Comparison of ENCODE assay signal across 1 cellular context in the genomic region with DNA sequence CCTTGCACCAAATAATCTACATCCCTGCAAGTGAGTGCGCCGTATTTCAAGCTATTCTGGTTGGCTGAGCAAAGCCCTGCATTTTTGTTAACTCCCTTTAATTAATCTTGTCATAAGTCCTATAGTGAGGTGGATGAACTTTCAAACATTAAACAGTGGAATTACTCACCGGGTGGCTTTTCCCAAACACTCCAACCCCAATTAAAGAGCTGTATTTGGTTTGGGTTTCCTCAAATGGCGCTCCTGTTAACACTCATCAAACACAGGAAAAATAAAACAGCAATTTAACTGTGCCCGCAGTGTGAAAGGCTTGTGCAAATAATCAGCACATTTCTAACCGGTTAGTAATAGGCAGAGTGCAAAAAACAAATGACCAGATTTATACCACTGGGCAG.
TF ChIP-seq lines count a peak whose summit lies in the region.

No MANE protein-coding gene starts in this region.

TF ChIP-seq in HEK293, 187 proteins besides CTCF, POLR2A, EP300 and RAD21 (continued from another document):
- TF ChIP-seq, protein P1, sequence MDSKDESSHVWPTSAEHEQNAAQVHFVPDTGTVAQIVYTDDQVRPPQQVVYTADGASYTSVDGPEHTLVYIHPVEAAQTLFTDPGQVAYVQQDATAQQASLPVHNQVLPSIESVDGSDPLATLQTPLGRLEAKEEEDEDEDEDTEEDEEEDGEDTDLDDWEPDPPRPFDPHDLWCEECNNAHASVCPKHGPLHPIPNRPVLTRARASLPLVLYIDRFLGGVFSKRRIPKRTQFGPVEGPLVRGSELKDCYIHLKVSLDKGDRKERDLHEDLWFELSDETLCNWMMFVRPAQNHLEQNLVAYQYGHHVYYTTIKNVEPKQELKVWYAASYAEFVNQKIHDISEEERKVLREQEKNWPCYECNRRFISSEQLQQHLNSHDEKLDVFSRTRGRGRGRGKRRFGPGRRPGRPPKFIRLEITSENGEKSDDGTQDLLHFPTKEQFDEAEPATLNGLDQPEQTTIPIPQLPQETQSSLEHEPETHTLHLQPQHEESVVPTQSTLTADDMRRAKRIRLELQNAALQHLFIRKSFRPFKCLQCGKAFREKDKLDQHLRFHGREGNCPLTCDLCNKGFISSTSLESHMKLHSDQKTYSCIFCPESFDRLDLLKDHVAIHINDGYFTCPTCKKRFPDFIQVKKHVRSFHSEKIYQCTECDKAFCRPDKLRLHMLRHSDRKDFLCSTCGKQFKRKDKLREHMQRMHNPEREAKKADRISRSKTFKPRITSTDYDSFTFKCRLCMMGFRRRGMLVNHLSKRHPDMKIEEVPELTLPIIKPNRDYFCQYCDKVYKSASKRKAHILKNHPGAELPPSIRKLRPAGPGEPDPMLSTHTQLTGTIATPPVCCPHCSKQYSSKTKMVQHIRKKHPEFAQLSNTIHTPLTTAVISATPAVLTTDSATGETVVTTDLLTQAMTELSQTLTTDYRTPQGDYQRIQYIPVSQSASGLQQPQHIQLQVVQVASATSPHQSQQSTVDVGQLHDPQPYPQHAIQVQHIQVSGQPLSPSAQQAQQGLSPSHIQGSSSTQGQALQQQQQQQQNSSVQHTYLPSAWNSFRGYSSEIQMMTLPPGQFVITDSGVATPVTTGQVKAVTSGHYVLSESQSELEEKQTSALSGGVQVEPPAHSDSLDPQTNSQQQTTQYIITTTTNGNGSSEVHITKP (tag by site-specific recombination; IDR thresholded peaks at IDR 0.05): 0 out of 2 replicates have a peak, but pooled peaks have one; percentile 12
- TF ChIP-seq, protein P2, sequence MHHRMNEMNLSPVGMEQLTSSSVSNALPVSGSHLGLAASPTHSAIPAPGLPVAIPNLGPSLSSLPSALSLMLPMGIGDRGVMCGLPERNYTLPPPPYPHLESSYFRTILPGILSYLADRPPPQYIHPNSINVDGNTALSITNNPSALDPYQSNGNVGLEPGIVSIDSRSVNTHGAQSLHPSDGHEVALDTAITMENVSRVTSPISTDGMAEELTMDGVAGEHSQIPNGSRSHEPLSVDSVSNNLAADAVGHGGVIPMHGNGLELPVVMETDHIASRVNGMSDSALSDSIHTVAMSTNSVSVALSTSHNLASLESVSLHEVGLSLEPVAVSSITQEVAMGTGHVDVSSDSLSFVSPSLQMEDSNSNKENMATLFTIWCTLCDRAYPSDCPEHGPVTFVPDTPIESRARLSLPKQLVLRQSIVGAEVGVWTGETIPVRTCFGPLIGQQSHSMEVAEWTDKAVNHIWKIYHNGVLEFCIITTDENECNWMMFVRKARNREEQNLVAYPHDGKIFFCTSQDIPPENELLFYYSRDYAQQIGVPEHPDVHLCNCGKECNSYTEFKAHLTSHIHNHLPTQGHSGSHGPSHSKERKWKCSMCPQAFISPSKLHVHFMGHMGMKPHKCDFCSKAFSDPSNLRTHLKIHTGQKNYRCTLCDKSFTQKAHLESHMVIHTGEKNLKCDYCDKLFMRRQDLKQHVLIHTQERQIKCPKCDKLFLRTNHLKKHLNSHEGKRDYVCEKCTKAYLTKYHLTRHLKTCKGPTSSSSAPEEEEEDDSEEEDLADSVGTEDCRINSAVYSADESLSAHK (tag by site-specific recombination; IDR thresholded peaks at IDR 0.05): peak; percentile 86
- TF ChIP-seq ZNF558 (tag by site-specific recombination; IDR thresholded peaks at IDR 0.05): no peak
- TF ChIP-seq ZNF548 (tag by site-specific recombination; IDR thresholded peaks at IDR 0.05): no peak
- peak; percentile 78 for TF ChIP-seq ZIC2 (tag by site-specific recombination; IDR thresholded peaks at IDR 0.05)
- TF ChIP-seq GLIS1 (tag by site-specific recombination; IDR thresholded peaks at IDR 0.05): peak; percentile 78
- TF ChIP-seq, protein P3, sequence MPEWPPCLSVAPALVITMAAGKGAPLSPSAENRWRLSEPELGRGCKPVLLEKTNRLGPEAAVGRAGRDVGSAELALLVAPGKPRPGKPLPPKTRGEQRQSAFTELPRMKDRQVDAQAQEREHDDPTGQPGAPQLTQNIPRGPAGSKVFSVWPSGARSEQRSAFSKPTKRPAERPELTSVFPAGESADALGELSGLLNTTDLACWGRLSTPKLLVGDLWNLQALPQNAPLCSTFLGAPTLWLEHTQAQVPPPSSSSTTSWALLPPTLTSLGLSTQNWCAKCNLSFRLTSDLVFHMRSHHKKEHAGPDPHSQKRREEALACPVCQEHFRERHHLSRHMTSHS (tag by site-specific recombination; IDR thresholded peaks at IDR 0.05): peak; percentile 93
- no peak for TF ChIP-seq ZNF664 (tag by site-specific recombination; IDR thresholded peaks at IDR 0.05)
- TF ChIP-seq KLF9 (tag by site-specific recombination; IDR thresholded peaks at IDR 0.05; ENCODE audit: low read depth): no peak; the same call in 1 of the 2 replicates
- peak; percentile 77 for TF ChIP-seq ZBTB7A (tag by site-specific recombination; IDR thresholded peaks at IDR 0.05; ENCODE audit: low read depth)
- TF ChIP-seq, protein P4, sequence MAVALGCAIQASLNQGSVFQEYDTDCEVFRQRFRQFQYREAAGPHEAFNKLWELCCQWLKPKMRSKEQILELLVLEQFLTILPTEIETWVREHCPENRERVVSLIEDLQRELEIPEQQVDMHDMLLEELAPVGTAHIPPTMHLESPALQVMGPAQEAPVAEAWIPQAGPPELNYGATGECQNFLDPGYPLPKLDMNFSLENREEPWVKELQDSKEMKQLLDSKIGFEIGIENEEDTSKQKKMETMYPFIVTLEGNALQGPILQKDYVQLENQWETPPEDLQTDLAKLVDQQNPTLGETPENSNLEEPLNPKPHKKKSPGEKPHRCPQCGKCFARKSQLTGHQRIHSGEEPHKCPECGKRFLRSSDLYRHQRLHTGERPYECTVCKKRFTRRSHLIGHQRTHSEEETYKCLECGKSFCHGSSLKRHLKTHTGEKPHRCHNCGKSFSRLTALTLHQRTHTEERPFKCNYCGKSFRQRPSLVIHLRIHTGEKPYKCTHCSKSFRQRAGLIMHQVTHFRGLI (tag by site-specific recombination; IDR thresholded peaks at IDR 0.05): peak; percentile 65; the same call in 1 of the 2 replicates
- peak; percentile 71 for TF ChIP-seq ZNF843 (tag by site-specific recombination; IDR thresholded peaks at IDR 0.05)
- TF ChIP-seq ZNF707 (tag by site-specific recombination; IDR thresholded peaks at IDR 0.05): no peak
- no peak for TF ChIP-seq ZNF560 (tag by site-specific recombination; IDR thresholded peaks at IDR 0.05; ENCODE audit: borderline replicate concordance)
- TF ChIP-seq MYNN (tag by site-specific recombination; IDR thresholded peaks at IDR 0.05; ENCODE audit: borderline replicate concordance): 0 out of 2 replicates have a peak, but pooled peaks have one; percentile 30
- TF ChIP-seq WT1 (tag by site-specific recombination; IDR thresholded peaks at IDR 0.05): peak; percentile 95
- peak; percentile 91 for TF ChIP-seq OSR2 (tag by site-specific recombination; IDR thresholded peaks at IDR 0.05)
- TF ChIP-seq, protein P5, sequence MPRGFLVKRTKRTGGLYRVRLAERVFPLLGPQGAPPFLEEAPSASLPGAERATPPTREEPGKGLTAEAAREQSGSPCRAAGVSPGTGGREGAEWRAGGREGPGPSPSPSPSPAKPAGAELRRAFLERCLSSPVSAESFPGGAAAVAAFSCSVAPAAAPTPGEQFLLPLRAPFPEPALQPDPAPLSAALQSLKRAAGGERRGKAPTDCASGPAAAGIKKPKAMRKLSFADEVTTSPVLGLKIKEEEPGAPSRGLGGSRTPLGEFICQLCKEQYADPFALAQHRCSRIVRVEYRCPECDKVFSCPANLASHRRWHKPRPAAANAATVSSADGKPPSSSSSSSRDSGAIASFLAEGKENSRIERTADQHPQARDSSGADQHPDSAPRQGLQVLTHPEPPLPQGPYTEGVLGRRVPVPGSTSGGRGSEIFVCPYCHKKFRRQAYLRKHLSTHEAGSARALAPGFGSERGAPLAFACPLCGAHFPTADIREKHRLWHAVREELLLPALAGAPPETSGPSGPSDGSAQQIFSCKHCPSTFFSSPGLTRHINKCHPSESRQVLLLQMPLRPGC (tag by site-specific recombination; IDR thresholded peaks at IDR 0.05): peak; percentile 85
- TF ChIP-seq BCL11A (tag by site-specific recombination; IDR thresholded peaks at IDR 0.05; ENCODE audit: low read depth): peak; percentile 70
- TF ChIP-seq ZFHX2 (tag by site-specific recombination; conservative IDR thresholded peaks at IDR 0.05): no peak
- no peak; the same call in 1 of the 2 replicates for TF ChIP-seq ZNF2 (tag by site-specific recombination; IDR thresholded peaks at IDR 0.05)
- TF ChIP-seq ZNF174 (tag by site-specific recombination; IDR thresholded peaks at IDR 0.05): no peak
- TF ChIP-seq, protein P6, sequence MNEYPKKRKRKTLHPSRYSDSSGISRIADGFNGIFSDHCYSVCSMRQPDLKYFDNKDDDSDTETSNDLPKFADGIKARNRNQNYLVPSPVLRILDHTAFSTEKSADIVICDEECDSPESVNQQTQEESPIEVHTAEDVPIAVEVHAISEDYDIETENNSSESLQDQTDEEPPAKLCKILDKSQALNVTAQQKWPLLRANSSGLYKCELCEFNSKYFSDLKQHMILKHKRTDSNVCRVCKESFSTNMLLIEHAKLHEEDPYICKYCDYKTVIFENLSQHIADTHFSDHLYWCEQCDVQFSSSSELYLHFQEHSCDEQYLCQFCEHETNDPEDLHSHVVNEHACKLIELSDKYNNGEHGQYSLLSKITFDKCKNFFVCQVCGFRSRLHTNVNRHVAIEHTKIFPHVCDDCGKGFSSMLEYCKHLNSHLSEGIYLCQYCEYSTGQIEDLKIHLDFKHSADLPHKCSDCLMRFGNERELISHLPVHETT (tag by site-specific recombination; IDR thresholded peaks at IDR 0.05): peak; percentile 65; the same call in 1 of the 2 replicates
- TF ChIP-seq ZNF121 (tag by site-specific recombination; IDR thresholded peaks at IDR 0.05): no peak
- TF ChIP-seq OVOL3 (tag by site-specific recombination; IDR thresholded peaks at IDR 0.05): peak; percentile 87; the same call in 1 of the 2 replicates
- no peak for TF ChIP-seq TCF7L2 (IDR thresholded peaks at IDR 0.05; ENCODE audit: borderline replicate concordance, low read depth, low read length)
- TF ChIP-seq SP2 (tag by site-specific recombination; IDR thresholded peaks at IDR 0.05): no peak; the same call in none of the 2 replicates
- no peak for TF ChIP-seq ZNF37A (tag by site-specific recombination; IDR thresholded peaks at IDR 0.05)
- no peak for TF ChIP-seq ZNF426 (tag by site-specific recombination; IDR thresholded peaks at IDR 0.05)
- peak; percentile 49; the same call in 1 of the 2 replicates for TF ChIP-seq ZNF391 (tag by site-specific recombination; IDR thresholded peaks at IDR 0.05; ENCODE audit: borderline replicate concordance, low read depth)
- TF ChIP-seq, protein P7, sequence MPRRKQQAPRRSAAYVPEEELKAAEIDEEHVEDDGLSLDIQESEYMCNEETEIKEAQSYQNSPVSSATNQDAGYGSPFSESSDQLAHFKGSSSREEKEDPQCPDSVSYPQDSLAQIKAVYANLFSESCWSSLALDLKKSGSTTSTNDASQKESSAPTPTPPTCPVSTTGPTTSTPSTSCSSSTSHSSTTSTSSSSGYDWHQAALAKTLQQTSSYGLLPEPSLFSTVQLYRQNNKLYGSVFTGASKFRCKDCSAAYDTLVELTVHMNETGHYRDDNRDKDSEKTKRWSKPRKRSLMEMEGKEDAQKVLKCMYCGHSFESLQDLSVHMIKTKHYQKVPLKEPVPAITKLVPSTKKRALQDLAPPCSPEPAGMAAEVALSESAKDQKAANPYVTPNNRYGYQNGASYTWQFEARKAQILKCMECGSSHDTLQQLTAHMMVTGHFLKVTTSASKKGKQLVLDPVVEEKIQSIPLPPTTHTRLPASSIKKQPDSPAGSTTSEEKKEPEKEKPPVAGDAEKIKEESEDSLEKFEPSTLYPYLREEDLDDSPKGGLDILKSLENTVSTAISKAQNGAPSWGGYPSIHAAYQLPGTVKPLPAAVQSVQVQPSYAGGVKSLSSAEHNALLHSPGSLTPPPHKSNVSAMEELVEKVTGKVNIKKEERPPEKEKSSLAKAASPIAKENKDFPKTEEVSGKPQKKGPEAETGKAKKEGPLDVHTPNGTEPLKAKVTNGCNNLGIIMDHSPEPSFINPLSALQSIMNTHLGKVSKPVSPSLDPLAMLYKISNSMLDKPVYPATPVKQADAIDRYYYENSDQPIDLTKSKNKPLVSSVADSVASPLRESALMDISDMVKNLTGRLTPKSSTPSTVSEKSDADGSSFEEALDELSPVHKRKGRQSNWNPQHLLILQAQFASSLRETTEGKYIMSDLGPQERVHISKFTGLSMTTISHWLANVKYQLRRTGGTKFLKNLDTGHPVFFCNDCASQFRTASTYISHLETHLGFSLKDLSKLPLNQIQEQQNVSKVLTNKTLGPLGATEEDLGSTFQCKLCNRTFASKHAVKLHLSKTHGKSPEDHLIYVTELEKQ (tag by site-specific recombination; IDR thresholded peaks at IDR 0.05; ENCODE audit: borderline replicate concordance): peak; percentile 95
